ENCODE assay signal across 21 cellular contexts in the genomic region with DNA sequence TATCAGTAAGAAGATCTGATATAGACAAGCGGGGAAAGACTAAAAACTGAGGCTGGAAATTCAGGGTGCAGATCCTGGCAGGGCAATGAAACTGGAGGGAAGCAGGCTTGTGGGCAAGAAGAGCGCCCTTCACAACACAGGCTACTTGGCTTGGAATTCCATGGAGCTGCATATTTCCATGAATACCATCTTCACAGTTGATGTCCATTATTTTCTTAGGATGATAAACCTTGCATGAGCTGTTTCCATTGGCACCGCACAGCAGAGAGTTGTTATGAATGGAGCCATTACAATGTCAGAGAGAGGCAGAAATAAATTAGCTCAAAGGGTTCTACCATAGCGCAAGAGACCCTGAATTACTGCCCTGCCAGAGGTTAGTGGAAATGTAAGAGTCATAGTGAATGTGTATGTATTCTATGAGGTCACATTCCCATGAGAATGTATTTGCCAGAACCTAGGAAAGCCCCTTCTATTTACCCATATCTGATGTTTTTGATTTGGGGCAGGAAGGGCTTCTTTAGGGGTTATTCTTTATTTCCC.
DNase-seq lines count a peak whose midpoint lies in the region; ATAC-seq, FAIRE-seq and TF ChIP-seq lines count a peak whose summit lies in the region.
"Had no signal": no experiment of that assay in that cellular context is flagged by ENCODE, and none has a peak within 500 bp of the region (broad histone marks: within the 10 kb centered on the region; RNA-seq: fewer than 3 reads in every experiment).

No MANE protein-coding gene starts in this region.

- H3K9me3 Mint-ChIP-seq in nephron progenitor cell, result no peaks in the 10 kb centered on the region
- H3K9me3 Mint-ChIP-seq: activated naive CD4-positive, alpha-beta T cell treated with anti-CD3 and anti-CD28 coated beads, Interleukin-2, amount 10 ng/mL, durations not matched to agents 7 days and 5 days; brain; CD4-positive, CD25-positive, alpha-beta regulatory T cell had no signal

- in situ Hi-C loops in GM12878 (cut with MboI), result no loop called here

- peaks cover 43% of the 10 kb centered on the region for H3K4me1 Mint-ChIP-seq in nephron progenitor cell
- H3K4me1 Mint-ChIP-seq: activated naive CD4-positive, alpha-beta T cell treated with anti-CD3 and anti-CD28 coated beads, Interleukin-2, amount 10 ng/mL, durations not matched to agents 7 days and 5 days; CD4-positive, CD25-positive, alpha-beta regulatory T cell had no signal

- H3K27me3 Mint-ChIP-seq in nephron progenitor cell (ENCODE audit: low read depth, poor library complexity), result no peaks in the 10 kb centered on the region
- H3K27me3 Mint-ChIP-seq: activated naive CD4-positive, alpha-beta T cell treated with anti-CD3 and anti-CD28 coated beads, Interleukin-2, amount 10 ng/mL, durations not matched to agents 7 days and 5 days; brain had no signal

- 96% methylated on average over 4 of the region's 4 CpGs for WGBS in SK-N-SH (ENCODE audit: low lambda C conversion rate)
- 20% methylated on average over 4 of the region's 4 CpGs for WGBS in GM12878 (ENCODE audit: insufficient coverage, insufficient replicate concordance, low lambda C conversion rate, missing lambda C conversion rate)
- 96% methylated on average over 4 of the region's 4 CpGs for WGBS in right lobe of liver (ENCODE audit: insufficient coverage, low coverage, low lambda C conversion rate, missing lambda C conversion rate)

- H3K36me3 Mint-ChIP-seq in nephron progenitor cell (ENCODE audit: low read depth), result peaks cover 45% of the 10 kb centered on the region
- H3K36me3 Mint-ChIP-seq: activated naive CD4-positive, alpha-beta T cell treated with anti-CD3 and anti-CD28 coated beads, Interleukin-2, amount 10 ng/mL, durations not matched to agents 7 days and 5 days; CD4-positive, CD25-positive, alpha-beta regulatory T cell had no signal

- H3F3A ChIP-seq in SK-N-SH (replicated peaks; ENCODE audit: insufficient read depth), result peaks cover 21% of the 10 kb centered on the region

- no peak for DNase-seq in SK-N-SH
- DNase-seq in GM12878 (ENCODE audit: low read depth, low spot score), result no peak
- no peak for DNase-seq in nephron progenitor cell
- no peak for DNase-seq in tibial artery
- no peak for DNase-seq in right lobe of liver
- DNase-seq: activated CD4-positive, alpha-beta T cell treated with anti-CD3 and anti-CD28 coated beads, Interleukin-2, amount 50 U/mL, for 1 hour; activated naive CD4-positive, alpha-beta T cell treated with anti-CD3 and anti-CD28 coated beads, Interleukin-2, amount 10 ng/mL, durations not matched to agents 7 days and 5 days; CD4-positive, CD25-positive, alpha-beta regulatory T cell; DMS79 treated with DMSO at 0.1 percent for 48 hours; islet precursor cell; mesenchymal stem cell; stimulated activated CD4-positive, alpha-beta T cell treated with anti-CD3 and anti-CD28 coated beads, Interleukin-4, amount 100 ng/mL, for 4 hours; stimulated activated CD8-positive, alpha-beta memory T cell treated with anti-CD3 and anti-CD28 coated beads, Interleukin-4, amount 100 ng/mL, for 48 hours had no signal

- H3K79me2 ChIP-seq in SK-N-SH (ENCODE audit: insufficient read depth) (no peaks in the 10 kb centered on the region), GM12878 (ENCODE audit: control insufficient read depth, insufficient read depth, low read length) (no peaks in the 10 kb centered on the region)

- no peaks in the 10 kb centered on the region for H4K20me1 ChIP-seq in SK-N-SH (ENCODE audit: insufficient read depth)
- no peaks in the 10 kb centered on the region for H4K20me1 ChIP-seq in GM12878 (ENCODE audit: control insufficient read depth, insufficient read depth)

- H3K4me3 ChIP-seq in SK-N-SH (ENCODE audit: low read depth in 2 of 2, low read length in 1 of 2) (no peak overlapping the region), GM12878 (no peak overlapping the region), tibial artery (peak overlapping the region in 1 of 2 donors; percentile 15), right lobe of liver (no peak overlapping the region)
- H3K4me3 ChIP-seq: A549 had no signal

- SMC1A ChIA-PET in GM12878 (lab: Charles Lee; ENCODE audit: uncharacterized antibody, unreplicated experiment), result interaction anchor here (0.8 to 8.3 kb wide), 31 partner anchors 9 to 295 kb away, joined by 3 to 292 read pairs (median 8); no protein-coding TSS in a partner anchor

- peak overlapping the region; percentile 5; the same call in 1 of the 2 replicates for H3K4me2 ChIP-seq in SK-N-SH
- no peak overlapping the region for H3K4me2 ChIP-seq in GM12878 (ENCODE audit: control insufficient read depth, insufficient read depth)
- H3K4me2 ChIP-seq: A549 had no signal

- H3K27me3 ChIP-seq in SK-N-SH (ENCODE audit: insufficient read depth) (no peaks in the 10 kb centered on the region), GM12878 (replicated peaks in 1 of 2; ENCODE audit: control insufficient read depth in 2 of 2, insufficient read depth in 2 of 2, low read length in 1 of 2) (no peaks in the 10 kb centered on the region; a peak in 1 of 4 replicates), tibial artery (no peaks in the 10 kb centered on the region), right lobe of liver (no peaks in the 10 kb centered on the region)

- H3K9me2 ChIP-seq in SK-N-SH, result no peaks in the 10 kb centered on the region

- H3K9me3 ChIP-seq in SK-N-SH, result no peaks in the 10 kb centered on the region
- no peaks in the 10 kb centered on the region for H3K9me3 ChIP-seq in GM12878 (replicated peaks; ENCODE audit: control insufficient read depth, insufficient read depth, low read length)
- H3K9me3 ChIP-seq in tibial artery, result no peaks in the 10 kb centered on the region
- H3K9me3 ChIP-seq in right lobe of liver, result no peaks in the 10 kb centered on the region
- H3K9me3 ChIP-seq: A549, neutrophil had no signal

- H2AFZ ChIP-seq in SK-N-SH (ENCODE audit: low read depth), result no peak overlapping the region
- H2AFZ ChIP-seq in GM12878 (ENCODE audit: control insufficient read depth, low read depth, low read length), result no peak overlapping the region

- TF ChIP-seq POLR2A in GM12878 (IDR thresholded peaks at IDR 0.05; ENCODE audit: low read depth, low read length) (no peak), right lobe of liver (IDR thresholded peaks at IDR 0.05) (no peak)

- H3K36me3 ChIP-seq in SK-N-SH (replicated peaks in 1 of 2; ENCODE audit: control insufficient read depth in 1 of 2, insufficient read depth in 2 of 2, low read length in 1 of 2) (peaks cover 0 to 6% of the 10 kb centered on the region in 2 experiments), GM12878 (ENCODE audit: control insufficient read depth in 2 of 2, insufficient read depth in 2 of 2, low read length in 1 of 2) (no peaks in the 10 kb centered on the region), tibial artery (no peaks in the 10 kb centered on the region), right lobe of liver (no peaks in the 10 kb centered on the region)
- H3K36me3 ChIP-seq: neutrophil had no signal

- no peak overlapping the region for H3K4me3 Mint-ChIP-seq in nephron progenitor cell
- H3K4me3 Mint-ChIP-seq: activated naive CD4-positive, alpha-beta T cell treated with anti-CD3 and anti-CD28 coated beads, Interleukin-2, amount 10 ng/mL, durations not matched to agents 7 days and 5 days; brain; CD4-positive, CD25-positive, alpha-beta regulatory T cell had no signal

- TF ChIP-seq CTCF in SK-N-SH (IDR thresholded peaks at IDR 0.05), result no peak
- no peak for TF ChIP-seq CTCF in GM12878 (IDR thresholded peaks at IDR 0.05 in 2 of 3, conservative IDR thresholded peaks at IDR 0.05 in 1 of 3; ENCODE audit: control insufficient read depth in 2 of 3, extremely low read depth in 1 of 3, insufficient read depth in 1 of 3, low read depth in 3 of 3, low read length in 3 of 3)
- TF ChIP-seq CTCF in nephron progenitor cell (IDR thresholded peaks at IDR 0.05), result no peak
- no peak for TF ChIP-seq CTCF in tibial artery (IDR thresholded peaks at IDR 0.05)
- no peak for TF ChIP-seq CTCF in right lobe of liver (IDR thresholded peaks at IDR 0.05)

- RAD21 ChIA-PET in GM12878 (lab: Charles Lee; ENCODE audit: unreplicated experiment), result interaction anchor here (0.9 to 5.0 kb wide), 25 partner anchors 9 to 773 kb away, joined by 3 to 116 read pairs (median 5); a partner anchor contains a TSS

- H3K4me1 ChIP-seq in SK-N-SH (ENCODE audit: control insufficient read depth in 1 of 2, insufficient read depth in 2 of 2, low read depth in 1 of 2, low read length in 1 of 2), result peaks cover 0 to 20% of the 10 kb centered on the region in 2 experiments; a peak in 2 of 4 replicates
- H3K4me1 ChIP-seq in GM12878 (ENCODE audit: control insufficient read depth, insufficient read depth, low read length), result no peaks in the 10 kb centered on the region
- H3K4me1 ChIP-seq in tibial artery, result peaks cover 0 to 52% (median 32%) of the 10 kb centered on the region in 4 donors
- no peaks in the 10 kb centered on the region for H3K4me1 ChIP-seq in right lobe of liver

- H3K9ac ChIP-seq in SK-N-SH (no peak overlapping the region), GM12878 (ENCODE audit: control insufficient read depth, insufficient read depth, low read length) (no peak overlapping the region)

- TF ChIP-seq RAD21 in SK-N-SH (IDR thresholded peaks at IDR 0.05; ENCODE audit: low read length) (no peak), GM12878 (IDR thresholded peaks at IDR 0.05; ENCODE audit: insufficient read depth, low read depth, low read length) (no peak)

- no peak for FAIRE-seq in GM12878 (lab: Jason Lieb, UNC)
- FAIRE-seq: A549, H1 had no signal

- intact Hi-C loops in GM12878 (cut with micrococcal nuclease; ENCODE audit: unreplicated experiment) (loop anchor here (5.0 to 10.0 kb wide), 3 partner anchors 85 to 528 kb away; no protein-coding TSS in a partner anchor), tibial artery (cut with DNase I; ENCODE audit: low total_unique reads) (loop anchor here (5.0 kb wide), 2 partner anchors 125 to 195 kb away; no protein-coding TSS in a partner anchor), right lobe of liver (cut with DNase I) (no loop called here)

- CTCF ChIA-PET in SK-N-SH (lab: Yijun Ruan, JAX), result interaction anchor here (0.9 to 1.1 kb wide), 3 partner anchors 196 to 209 kb away, joined by 3 to 5 read pairs (median 3); no protein-coding TSS in a partner anchor
- CTCF ChIA-PET in GM12878 (lab: Yijun Ruan, JAX), result interaction anchor here (0.6 to 10.3 kb wide), 25 partner anchors 9 to 781 kb away, joined by 3 to 362 read pairs (median 9); no protein-coding TSS in a partner anchor

- H3K27ac Mint-ChIP-seq in nephron progenitor cell, result peak overlapping the region; percentile 65
- H3K27ac Mint-ChIP-seq: activated naive CD4-positive, alpha-beta T cell treated with anti-CD3 and anti-CD28 coated beads, Interleukin-2, amount 10 ng/mL, durations not matched to agents 7 days and 5 days; CD4-positive, CD25-positive, alpha-beta regulatory T cell had no signal

- BruUV-seq in GM12878 (replicated peaks; lab: Mats Ljungman, UMichigan), result no TSS peak

- POLR2A ChIA-PET in SK-N-SH (lab: Yijun Ruan, JAX), result no interaction called here
- POLR2A ChIA-PET in GM12878 (lab: Charles Lee), result interaction anchor here (1.1 kb wide), 1 partner anchor 209 kb away, joined by 3 read pairs; no protein-coding TSS in a partner anchor

- peak overlapping the region in 1 of 2 experiments; percentile 64; a peak in 2 of 4 replicates for H3K27ac ChIP-seq in SK-N-SH (ENCODE audit: low read depth in 2 of 2, low read length in 1 of 2)
- H3K27ac ChIP-seq in GM12878 (ENCODE audit: control insufficient read depth, insufficient read depth), result no peak overlapping the region
- H3K27ac ChIP-seq in tibial artery, result peak overlapping the region; percentile 71 to 81
- no peak overlapping the region for H3K27ac ChIP-seq in right lobe of liver
- H3K27ac ChIP-seq: neutrophil had no signal

- TF ChIP-seq EP300 in SK-N-SH (IDR thresholded peaks at IDR 0.05; ENCODE audit: borderline replicate concordance in 1 of 2, low read depth in 1 of 2, low read length in 1 of 2) (no peak), GM12878 (IDR thresholded peaks at IDR 0.05; ENCODE audit: borderline replicate concordance in 1 of 2, control insufficient read depth in 1 of 2, low read depth in 2 of 2, low read length in 2 of 2) (no peak)

- no peak for ATAC-seq in SK-N-SH treated with all-trans-retinoic acid at 6 μM for 48 hours
- peak; percentile 42 for ATAC-seq in GM12878
- ATAC-seq in right lobe of liver, result no peak
- no peak for ATAC-seq in HG03342 (IDR thresholded peaks at IDR 0.05; ENCODE audit: unreplicated experiment)
- ATAC-seq in HG03521 (IDR thresholded peaks at IDR 0.05; ENCODE audit: unreplicated experiment), result no peak
- ATAC-seq: A549, Panc1 had no signal

Comparison
In these comparisons a context has a peak if more than half of its experiments do, and no peak if none do; other contexts are left out.
1. H3K27ac ChIP-seq: peak in tibial artery (2 of 2); none in GM12878 (single experiment) and right lobe of liver (0 of 3).
2. intact Hi-C loops: an anchor here in GM12878 (5.0 to 10.0 kb wide) and tibial artery (5.0 kb wide); none called in right lobe of liver.